1 cellular context compared by ENCODE assay signal in the genomic region with DNA sequence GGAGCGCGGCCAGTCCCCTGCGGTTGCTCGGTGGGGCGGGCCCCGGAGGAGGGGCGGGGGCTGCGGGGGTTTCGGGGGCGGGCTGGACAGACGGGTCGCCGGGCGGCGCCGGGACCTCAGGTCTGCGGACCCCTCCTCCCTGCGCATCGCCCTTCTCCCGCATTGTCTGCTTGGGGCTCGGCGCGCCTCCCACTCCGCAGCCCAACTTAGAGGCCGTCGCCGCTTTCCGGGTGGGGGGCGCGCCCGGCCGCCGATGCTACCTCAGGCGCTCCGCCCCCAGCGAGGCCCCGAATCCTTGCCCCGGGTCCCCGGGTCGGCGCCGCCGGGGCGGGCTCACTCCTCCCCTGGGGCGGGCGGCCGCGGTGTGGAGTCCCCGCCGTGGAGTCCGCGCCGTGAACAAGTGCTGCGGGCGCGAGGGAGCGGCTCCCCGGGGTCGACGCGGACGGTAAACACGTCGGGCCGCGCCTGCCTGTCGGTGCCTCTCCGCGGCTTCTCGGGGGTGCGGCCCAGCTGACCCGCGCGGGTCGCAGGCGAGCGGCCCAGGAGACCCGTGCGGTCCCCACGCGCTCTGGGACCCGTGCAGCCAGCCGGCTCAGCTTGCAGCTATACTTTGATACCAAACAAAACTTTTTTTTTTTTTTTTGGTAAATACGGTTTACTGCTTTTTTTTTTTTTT.
A peak's percentile ranks its signal among the peaks of the same experiment; 100 is the strongest.
TF ChIP-seq lines count a peak whose summit lies in the region.

No MANE protein-coding gene starts in this region.

TF ChIP-seq in HepG2, 621 proteins besides CTCF, POLR2A, EP300 and RAD21 (continued from another document):
- TF ChIP-seq, protein P1, sequence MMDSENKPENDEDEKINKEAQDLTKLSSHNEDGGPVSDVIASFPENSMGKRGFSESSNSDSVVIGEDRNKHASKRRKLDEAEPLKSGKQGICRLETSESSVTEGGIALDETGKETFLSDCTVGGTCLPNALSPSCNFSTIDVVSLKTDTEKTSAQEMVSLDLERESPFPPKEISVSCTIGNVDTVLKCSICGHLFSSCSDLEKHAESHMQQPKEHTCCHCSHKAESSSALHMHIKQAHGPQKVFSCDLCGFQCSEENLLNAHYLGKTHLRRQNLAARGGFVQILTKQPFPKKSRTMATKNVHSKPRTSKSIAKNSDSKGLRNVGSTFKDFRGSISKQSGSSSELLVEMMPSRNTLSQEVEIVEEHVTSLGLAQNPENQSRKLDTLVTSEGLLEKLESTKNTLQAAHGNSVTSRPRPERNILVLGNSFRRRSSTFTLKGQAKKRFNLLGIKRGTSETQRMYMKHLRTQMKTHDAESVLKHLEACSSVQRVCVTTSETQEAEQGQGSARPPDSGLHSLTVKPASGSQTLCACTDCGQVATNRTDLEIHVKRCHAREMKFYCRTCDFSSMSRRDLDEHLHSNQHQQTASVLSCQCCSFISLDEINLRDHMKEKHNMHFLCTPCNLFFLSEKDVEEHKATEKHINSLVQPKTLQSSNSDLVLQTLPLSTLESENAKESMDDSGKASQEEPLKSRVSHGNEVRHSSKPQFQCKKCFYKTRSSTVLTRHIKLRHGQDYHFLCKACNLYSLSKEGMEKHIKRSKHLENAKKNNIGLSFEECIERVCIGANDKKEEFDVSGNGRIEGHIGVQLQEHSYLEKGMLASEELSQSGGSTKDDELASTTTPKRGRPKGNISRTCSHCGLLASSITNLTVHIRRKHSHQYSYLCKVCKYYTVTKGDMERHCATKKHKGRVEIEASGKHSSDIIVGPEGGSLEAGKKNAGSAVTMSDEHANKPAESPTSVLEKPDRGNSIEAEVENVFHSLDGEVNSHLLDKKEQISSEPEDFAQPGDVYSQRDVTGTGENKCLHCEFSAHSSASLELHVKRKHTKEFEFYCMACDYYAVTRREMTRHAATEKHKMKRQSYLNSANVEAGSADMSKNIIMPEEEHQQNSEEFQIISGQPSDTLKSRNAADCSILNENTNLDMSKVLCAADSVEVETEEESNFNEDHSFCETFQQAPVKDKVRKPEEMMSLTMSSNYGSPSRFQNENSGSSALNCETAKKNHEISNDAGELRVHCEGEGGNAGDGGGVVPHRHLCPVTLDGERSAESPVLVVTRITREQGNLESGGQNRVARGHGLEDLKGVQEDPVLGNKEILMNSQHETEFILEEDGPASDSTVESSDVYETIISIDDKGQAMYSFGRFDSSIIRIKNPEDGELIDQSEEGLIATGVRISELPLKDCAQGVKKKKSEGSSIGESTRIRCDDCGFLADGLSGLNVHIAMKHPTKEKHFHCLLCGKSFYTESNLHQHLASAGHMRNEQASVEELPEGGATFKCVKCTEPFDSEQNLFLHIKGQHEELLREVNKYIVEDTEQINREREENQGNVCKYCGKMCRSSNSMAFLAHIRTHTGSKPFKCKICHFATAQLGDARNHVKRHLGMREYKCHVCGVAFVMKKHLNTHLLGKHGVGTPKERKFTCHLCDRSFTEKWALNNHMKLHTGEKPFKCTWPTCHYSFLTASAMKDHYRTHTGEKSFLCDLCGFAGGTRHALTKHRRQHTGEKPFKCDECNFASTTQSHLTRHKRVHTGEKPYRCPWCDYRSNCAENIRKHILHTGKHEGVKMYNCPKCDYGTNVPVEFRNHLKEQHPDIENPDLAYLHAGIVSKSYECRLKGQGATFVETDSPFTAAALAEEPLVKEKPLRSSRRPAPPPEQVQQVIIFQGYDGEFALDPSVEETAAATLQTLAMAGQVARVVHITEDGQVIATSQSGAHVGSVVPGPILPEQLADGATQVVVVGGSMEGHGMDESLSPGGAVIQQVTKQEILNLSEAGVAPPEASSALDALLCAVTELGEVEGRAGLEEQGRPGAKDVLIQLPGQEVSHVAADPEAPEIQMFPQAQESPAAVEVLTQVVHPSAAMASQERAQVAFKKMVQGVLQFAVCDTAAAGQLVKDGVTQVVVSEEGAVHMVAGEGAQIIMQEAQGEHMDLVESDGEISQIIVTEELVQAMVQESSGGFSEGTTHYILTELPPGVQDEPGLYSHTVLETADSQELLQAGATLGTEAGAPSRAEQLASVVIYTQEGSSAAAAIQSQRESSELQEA (CRISPR knock-in tag; IDR thresholded peaks at IDR 0.05; ENCODE audit: not compliant biosample characterization) = no peak
- TF ChIP-seq, protein P2, sequence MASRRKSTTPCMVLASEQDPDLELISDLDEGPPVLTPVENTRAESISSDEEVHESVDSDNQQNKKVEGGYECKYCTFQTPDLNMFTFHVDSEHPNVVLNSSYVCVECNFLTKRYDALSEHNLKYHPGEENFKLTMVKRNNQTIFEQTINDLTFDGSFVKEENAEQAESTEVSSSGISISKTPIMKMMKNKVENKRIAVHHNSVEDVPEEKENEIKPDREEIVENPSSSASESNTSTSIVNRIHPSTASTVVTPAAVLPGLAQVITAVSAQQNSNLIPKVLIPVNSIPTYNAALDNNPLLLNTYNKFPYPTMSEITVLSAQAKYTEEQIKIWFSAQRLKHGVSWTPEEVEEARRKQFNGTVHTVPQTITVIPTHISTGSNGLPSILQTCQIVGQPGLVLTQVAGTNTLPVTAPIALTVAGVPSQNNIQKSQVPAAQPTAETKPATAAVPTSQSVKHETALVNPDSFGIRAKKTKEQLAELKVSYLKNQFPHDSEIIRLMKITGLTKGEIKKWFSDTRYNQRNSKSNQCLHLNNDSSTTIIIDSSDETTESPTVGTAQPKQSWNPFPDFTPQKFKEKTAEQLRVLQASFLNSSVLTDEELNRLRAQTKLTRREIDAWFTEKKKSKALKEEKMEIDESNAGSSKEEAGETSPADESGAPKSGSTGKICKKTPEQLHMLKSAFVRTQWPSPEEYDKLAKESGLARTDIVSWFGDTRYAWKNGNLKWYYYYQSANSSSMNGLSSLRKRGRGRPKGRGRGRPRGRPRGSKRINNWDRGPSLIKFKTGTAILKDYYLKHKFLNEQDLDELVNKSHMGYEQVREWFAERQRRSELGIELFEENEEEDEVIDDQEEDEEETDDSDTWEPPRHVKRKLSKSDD (CRISPR knock-in tag; IDR thresholded peaks at IDR 0.05; ENCODE audit: low read depth) = no peak
- TF ChIP-seq, protein P3, sequence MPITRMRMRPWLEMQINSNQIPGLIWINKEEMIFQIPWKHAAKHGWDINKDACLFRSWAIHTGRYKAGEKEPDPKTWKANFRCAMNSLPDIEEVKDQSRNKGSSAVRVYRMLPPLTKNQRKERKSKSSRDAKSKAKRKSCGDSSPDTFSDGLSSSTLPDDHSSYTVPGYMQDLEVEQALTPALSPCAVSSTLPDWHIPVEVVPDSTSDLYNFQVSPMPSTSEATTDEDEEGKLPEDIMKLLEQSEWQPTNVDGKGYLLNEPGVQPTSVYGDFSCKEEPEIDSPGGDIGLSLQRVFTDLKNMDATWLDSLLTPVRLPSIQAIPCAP (CRISPR knock-in tag; IDR thresholded peaks at IDR 0.05; ENCODE audit: low read depth) = no peak
- TF ChIP-seq ZNF546 (CRISPR knock-in tag; conservative IDR thresholded peaks at IDR 0.05) (no peak), ZNF564 (CRISPR knock-in tag; IDR thresholded peaks at IDR 0.05) (no peak), ZNF768 (CRISPR knock-in tag; IDR thresholded peaks at IDR 0.05) (peak; percentile 16; the same call in 1 of the 2 replicates), MTA1 (CRISPR knock-in tag; IDR thresholded peaks at IDR 0.05; ENCODE audit: borderline replicate concordance) (peak; percentile 52; the same call in 1 of the 2 replicates), ZBTB7A (CRISPR knock-in tag; IDR thresholded peaks at IDR 0.05) (peak; percentile 71), ZNF101 (CRISPR knock-in tag; IDR thresholded peaks at IDR 0.05; ENCODE audit: borderline replicate concordance, low read depth) (no peak), ASH2L (IDR thresholded peaks at IDR 0.05; ENCODE audit: insufficient read length, low read depth, low read length) (peak; percentile 20), MAFF (IDR thresholded peaks at IDR 0.05; ENCODE audit: low read depth, low read length) (no peak), SP1 (IDR thresholded peaks at IDR 0.05) (no peak), SP1 (CRISPR knock-in tag; IDR thresholded peaks at IDR 0.05) (no peak), SIX4 (CRISPR knock-in tag; IDR thresholded peaks at IDR 0.05) (no peak), TAF15 (IDR thresholded peaks at IDR 0.05; ENCODE audit: low read depth, low read length, poor library complexity, severe bottlenecking) (no peak), ZNF879 (CRISPR knock-in tag; IDR thresholded peaks at IDR 0.05) (no peak), ZNF674 (CRISPR knock-in tag; IDR thresholded peaks at IDR 0.05; ENCODE audit: low read depth) (no peak), ZNF891 (CRISPR knock-in tag; IDR thresholded peaks at IDR 0.05) (peak; percentile 47; the same call in 1 of the 2 replicates), ZNF34 (CRISPR knock-in tag; IDR thresholded peaks at IDR 0.05; ENCODE audit: borderline replicate concordance) (no peak), TARDBP (CRISPR knock-in tag; IDR thresholded peaks at IDR 0.05) (no peak), PHF8 (CRISPR knock-in tag; IDR thresholded peaks at IDR 0.05) (peak; percentile 6; the same call in 1 of the 2 replicates), ZBTB20 (CRISPR knock-in tag; IDR thresholded peaks at IDR 0.05; ENCODE audit: borderline replicate concordance, low read depth) (no peak), HNRNPLL (IDR thresholded peaks at IDR 0.05; ENCODE audit: low read depth, low read length, poor library complexity, severe bottlenecking) (peak; percentile 25), ZNF253 (CRISPR knock-in tag; IDR thresholded peaks at IDR 0.05; ENCODE audit: borderline replicate concordance) (0 out of 2 replicates have a peak, but pooled peaks have one; percentile 46), RBM39 (IDR thresholded peaks at IDR 0.05; ENCODE audit: low read depth, low read length, poor library complexity, severe bottlenecking) (peak; percentile 43), ZSCAN12 (CRISPR knock-in tag; IDR thresholded peaks at IDR 0.05) (0 out of 2 replicates have a peak, but pooled peaks have one; percentile 32)
- TF ChIP-seq, protein P4, sequence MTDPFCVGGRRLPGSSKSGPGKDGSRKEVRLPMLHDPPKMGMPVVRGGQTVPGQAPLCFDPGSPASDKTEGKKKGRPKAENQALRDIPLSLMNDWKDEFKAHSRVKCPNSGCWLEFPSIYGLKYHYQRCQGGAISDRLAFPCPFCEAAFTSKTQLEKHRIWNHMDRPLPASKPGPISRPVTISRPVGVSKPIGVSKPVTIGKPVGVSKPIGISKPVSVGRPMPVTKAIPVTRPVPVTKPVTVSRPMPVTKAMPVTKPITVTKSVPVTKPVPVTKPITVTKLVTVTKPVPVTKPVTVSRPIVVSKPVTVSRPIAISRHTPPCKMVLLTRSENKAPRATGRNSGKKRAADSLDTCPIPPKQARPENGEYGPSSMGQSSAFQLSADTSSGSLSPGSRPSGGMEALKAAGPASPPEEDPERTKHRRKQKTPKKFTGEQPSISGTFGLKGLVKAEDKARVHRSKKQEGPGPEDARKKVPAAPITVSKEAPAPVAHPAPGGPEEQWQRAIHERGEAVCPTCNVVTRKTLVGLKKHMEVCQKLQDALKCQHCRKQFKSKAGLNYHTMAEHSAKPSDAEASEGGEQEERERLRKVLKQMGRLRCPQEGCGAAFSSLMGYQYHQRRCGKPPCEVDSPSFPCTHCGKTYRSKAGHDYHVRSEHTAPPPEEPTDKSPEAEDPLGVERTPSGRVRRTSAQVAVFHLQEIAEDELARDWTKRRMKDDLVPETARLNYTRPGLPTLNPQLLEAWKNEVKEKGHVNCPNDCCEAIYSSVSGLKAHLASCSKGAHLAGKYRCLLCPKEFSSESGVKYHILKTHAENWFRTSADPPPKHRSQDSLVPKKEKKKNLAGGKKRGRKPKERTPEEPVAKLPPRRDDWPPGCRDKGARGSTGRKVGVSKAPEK (CRISPR knock-in tag; IDR thresholded peaks at IDR 0.05; ENCODE audit: borderline replicate concordance) = no peak
- TF ChIP-seq, protein P5, sequence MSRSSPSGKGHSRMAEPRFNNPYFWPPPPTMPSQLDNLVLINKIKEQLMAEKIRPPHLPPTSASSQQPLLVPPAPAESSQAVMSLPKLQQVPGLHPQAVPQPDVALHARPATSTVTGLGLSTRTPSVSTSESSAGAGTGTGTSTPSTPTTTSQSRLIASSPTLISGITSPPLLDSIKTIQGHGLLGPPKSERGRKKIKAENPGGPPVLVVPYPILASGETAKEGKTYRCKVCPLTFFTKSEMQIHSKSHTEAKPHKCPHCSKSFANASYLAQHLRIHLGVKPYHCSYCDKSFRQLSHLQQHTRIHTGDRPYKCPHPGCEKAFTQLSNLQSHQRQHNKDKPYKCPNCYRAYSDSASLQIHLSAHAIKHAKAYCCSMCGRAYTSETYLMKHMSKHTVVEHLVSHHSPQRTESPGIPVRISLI (CRISPR knock-in tag; IDR thresholded peaks at IDR 0.05; ENCODE audit: borderline replicate concordance) = peak; percentile 49; the same call in 1 of the 2 replicates
- TF ChIP-seq, protein P6, sequence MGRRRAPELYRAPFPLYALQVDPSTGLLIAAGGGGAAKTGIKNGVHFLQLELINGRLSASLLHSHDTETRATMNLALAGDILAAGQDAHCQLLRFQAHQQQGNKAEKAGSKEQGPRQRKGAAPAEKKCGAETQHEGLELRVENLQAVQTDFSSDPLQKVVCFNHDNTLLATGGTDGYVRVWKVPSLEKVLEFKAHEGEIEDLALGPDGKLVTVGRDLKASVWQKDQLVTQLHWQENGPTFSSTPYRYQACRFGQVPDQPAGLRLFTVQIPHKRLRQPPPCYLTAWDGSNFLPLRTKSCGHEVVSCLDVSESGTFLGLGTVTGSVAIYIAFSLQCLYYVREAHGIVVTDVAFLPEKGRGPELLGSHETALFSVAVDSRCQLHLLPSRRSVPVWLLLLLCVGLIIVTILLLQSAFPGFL (CRISPR knock-in tag; IDR thresholded peaks at IDR 0.05) = no peak
- TF ChIP-seq, protein P7, sequence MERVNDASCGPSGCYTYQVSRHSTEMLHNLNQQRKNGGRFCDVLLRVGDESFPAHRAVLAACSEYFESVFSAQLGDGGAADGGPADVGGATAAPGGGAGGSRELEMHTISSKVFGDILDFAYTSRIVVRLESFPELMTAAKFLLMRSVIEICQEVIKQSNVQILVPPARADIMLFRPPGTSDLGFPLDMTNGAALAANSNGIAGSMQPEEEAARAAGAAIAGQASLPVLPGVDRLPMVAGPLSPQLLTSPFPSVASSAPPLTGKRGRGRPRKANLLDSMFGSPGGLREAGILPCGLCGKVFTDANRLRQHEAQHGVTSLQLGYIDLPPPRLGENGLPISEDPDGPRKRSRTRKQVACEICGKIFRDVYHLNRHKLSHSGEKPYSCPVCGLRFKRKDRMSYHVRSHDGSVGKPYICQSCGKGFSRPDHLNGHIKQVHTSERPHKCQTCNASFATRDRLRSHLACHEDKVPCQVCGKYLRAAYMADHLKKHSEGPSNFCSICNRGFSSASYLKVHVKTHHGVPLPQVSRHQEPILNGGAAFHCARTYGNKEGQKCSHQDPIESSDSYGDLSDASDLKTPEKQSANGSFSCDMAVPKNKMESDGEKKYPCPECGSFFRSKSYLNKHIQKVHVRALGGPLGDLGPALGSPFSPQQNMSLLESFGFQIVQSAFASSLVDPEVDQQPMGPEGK (CRISPR knock-in tag; IDR thresholded peaks at IDR 0.05) = peak; percentile 5; the same call in 1 of the 2 replicates
